In the genomic region with DNA sequence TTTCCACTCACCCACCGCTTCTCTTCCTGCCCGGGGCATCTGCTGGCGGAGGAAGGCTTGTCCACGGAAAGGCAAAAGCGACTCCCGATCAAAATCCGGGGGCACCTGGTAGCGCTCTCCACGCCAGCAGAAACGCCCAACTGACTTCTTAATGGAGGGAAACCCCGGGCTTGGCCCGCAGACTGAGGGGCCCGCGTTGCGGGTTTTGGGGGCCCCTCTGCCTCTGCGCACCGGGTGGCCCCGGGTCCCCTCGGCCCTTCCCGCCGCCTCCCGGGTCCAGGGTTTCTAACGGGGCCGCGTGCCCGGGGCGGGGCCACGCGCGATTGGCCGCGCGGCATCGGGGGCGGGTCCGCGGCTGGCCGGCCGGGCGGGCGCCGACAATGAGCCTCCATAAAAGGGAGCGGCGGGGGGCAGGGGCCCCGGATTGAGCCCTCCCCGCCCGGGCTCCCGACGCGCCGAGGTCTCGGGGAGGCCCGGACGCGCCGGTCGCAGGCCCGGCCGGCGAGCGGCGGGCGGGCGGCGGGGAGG, we compare ENCODE assay signal across 1 cellular context.
TF ChIP-seq lines count a peak whose summit lies in the region.

A gene with protein sequence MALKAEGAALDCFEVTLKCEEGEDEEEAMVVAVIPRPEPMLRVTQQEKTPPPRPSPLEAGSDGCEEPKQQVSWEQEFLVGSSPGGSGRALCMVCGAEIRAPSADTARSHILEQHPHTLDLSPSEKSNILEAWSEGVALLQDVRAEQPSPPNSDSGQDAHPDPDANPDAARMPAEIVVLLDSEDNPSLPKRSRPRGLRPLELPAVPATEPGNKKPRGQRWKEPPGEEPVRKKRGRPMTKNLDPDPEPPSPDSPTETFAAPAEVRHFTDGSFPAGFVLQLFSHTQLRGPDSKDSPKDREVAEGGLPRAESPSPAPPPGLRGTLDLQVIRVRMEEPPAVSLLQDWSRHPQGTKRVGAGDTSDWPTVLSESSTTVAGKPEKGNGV (plus strand): TSS at position 422 of the 528 bp plus-strand sequence. CDS start 231 bp downstream, outside the sequence.

TF ChIP-seq in K562, 482 proteins besides CTCF, POLR2A, EP300 and RAD21 (continued from another document and continues in another):
- TF ChIP-seq MGA (IDR thresholded peaks at IDR 0.05): peak; percentile 82
- TF ChIP-seq TBP (optimal IDR thresholded peaks at IDR 0.05; ENCODE audit: low read depth, low read length): peak; percentile 87
- TF ChIP-seq RBM14 (IDR thresholded peaks at IDR 0.05; ENCODE audit: borderline replicate concordance, insufficient read depth, low read depth, low read length): no peak
- 0 out of 4 replicates have a peak, but pooled peaks of 1 of the 2 experiments have one; percentile 44 for TF ChIP-seq MNT (conservative IDR thresholded peaks at IDR 0.05)
- 0 out of 2 replicates have a peak, but pooled peaks have one; percentile 45 for TF ChIP-seq E2F3 (CRISPR knock-in tag; IDR thresholded peaks at IDR 0.05)
- TF ChIP-seq ZNF174 (CRISPR knock-in tag; IDR thresholded peaks at IDR 0.05): no peak
- no peak for TF ChIP-seq ZNF280A (IDR thresholded peaks at IDR 0.05; ENCODE audit: low read depth, partially characterized antibody)
- TF ChIP-seq RREB1 (CRISPR knock-in tag; IDR thresholded peaks at IDR 0.05): 0 out of 2 replicates have a peak, but pooled peaks have one; percentile 36
- peak; percentile 62; the same call in 1 of the 2 replicates for TF ChIP-seq MYC (IDR thresholded peaks at IDR 0.05; ENCODE audit: low read depth, low read length)
- TF ChIP-seq MYC (CRISPR knock-in tag; IDR thresholded peaks at IDR 0.05; ENCODE audit: borderline replicate concordance, low read depth): no peak
- TF ChIP-seq TCFL5 (CRISPR knock-in tag; conservative IDR thresholded peaks at IDR 0.05): no peak
- TF ChIP-seq ZNF592 (IDR thresholded peaks at IDR 0.05): 0 out of 2 replicates have a peak, but pooled peaks have one; percentile 68
- TF ChIP-seq CXXC5 (CRISPR knock-in tag; IDR thresholded peaks at IDR 0.05): peak; percentile 72
- TF ChIP-seq KDM2B (CRISPR knock-in tag; IDR thresholded peaks at IDR 0.05): 0 out of 2 replicates have a peak, but pooled peaks have one; percentile 69
- peak; percentile 75 for TF ChIP-seq CCNT2 (IDR thresholded peaks at IDR 0.05; ENCODE audit: borderline replicate concordance, extremely low read depth, insufficient read length, low read depth, low read length)
- peak; percentile 3 for TF ChIP-seq RBBP5 (IDR thresholded peaks at IDR 0.05; ENCODE audit: borderline replicate concordance, insufficient read depth, low read length, poor library complexity, severe bottlenecking)
- no peak for TF ChIP-seq NFYB (IDR thresholded peaks at IDR 0.05; ENCODE audit: extremely low read depth, insufficient read length)
- peak; percentile 72 for TF ChIP-seq KDM5B (IDR thresholded peaks at IDR 0.05; ENCODE audit: insufficient replicate concordance, low read depth, low read length)
